Comparison of ENCODE assay signal across 8 cellular contexts in genomic region chr6:113763883-113764282, GRCh38.
A peak's percentile ranks its signal among the peaks of the same experiment; 100 is the strongest.
DNase-seq lines count a peak whose midpoint lies in the region; ATAC-seq and TF ChIP-seq lines count a peak whose summit lies in the region.

No MANE protein-coding gene starts in this region.

- H3K27me3 ChIP-seq in H7 (ENCODE audit: control insufficient read depth, insufficient read depth, low read length) = no peaks in the 10 kb centered on the region
- no peaks in the 10 kb centered on the region for H3K27me3 ChIP-seq in H9 (ENCODE audit: insufficient read depth, low read length)
- no peaks in the 10 kb centered on the region for H3K27me3 ChIP-seq in aorta (ENCODE audit: control insufficient read depth in 1 of 2, insufficient read depth in 2 of 2, low read length in 1 of 2)

- no peak overlapping the region for H3K23ac ChIP-seq in H9 (ENCODE audit: insufficient read length, low read depth, low read length)

- H3K79me1 ChIP-seq in H9 (ENCODE audit: insufficient read depth, low read depth, low read length, poor library complexity, severe bottlenecking) = no peaks in the 10 kb centered on the region

- H3K9me3 ChIP-seq in H9 (ENCODE audit: control insufficient read depth, low read depth, low read length) (no peaks in the 10 kb centered on the region), aorta (ENCODE audit: control insufficient read depth, low read length) (no peaks in the 10 kb centered on the region)

- H3T11ph ChIP-seq in H9 (ENCODE audit: low read length) = no peak overlapping the region

- TF ChIP-seq CTCF in H9 (conservative IDR thresholded peaks at IDR 0.05) = no peak

- no peak overlapping the region for H3K14ac ChIP-seq in H9 (ENCODE audit: insufficient read depth, low read length)

- H4K20me1 ChIP-seq in H9 (ENCODE audit: control insufficient read depth, insufficient read depth, insufficient read length) = no peaks in the 10 kb centered on the region

- no peak overlapping the region for H2BK15ac ChIP-seq in H9 (ENCODE audit: low read depth, low read length)

- peaks cover 0 to 9% of the 10 kb centered on the region in 2 experiments; a peak in 3 of 4 replicates for H3K4me1 Mint-ChIP-seq in H9

- H3K27ac Mint-ChIP-seq in H9 = peak overlapping the region in 1 of 3 experiments; percentile 76; a peak in 2 of 7 replicates

- no peak overlapping the region for H4K8ac ChIP-seq in H9 (replicated peaks; ENCODE audit: insufficient read length, low read depth, low read length)

- H3K36me3 ChIP-seq in H7 (replicated peaks; ENCODE audit: control insufficient read depth, insufficient read depth, low read length) (no peaks in the 10 kb centered on the region), aorta (ENCODE audit: control insufficient read depth in 1 of 2, insufficient read depth in 2 of 2, low read length in 1 of 2) (no peaks in the 10 kb centered on the region)

- no peak overlapping the region for H2BK5ac ChIP-seq in H9 (ENCODE audit: insufficient read length, low read length)

- no peak overlapping the region for H3K56ac ChIP-seq in H9 (ENCODE audit: insufficient read length, low read depth, low read length)

- no peak overlapping the region for H3K4me2 ChIP-seq in H9 (ENCODE audit: insufficient read depth, insufficient read length, low read length)

- no CpG with 5 or more reads among the region's 2 CpGs for WGBS in H9 (ENCODE audit: extremely low coverage, insufficient read length, low lambda C conversion rate)
- 92 to 93% methylated on average over 2 of the region's 2 CpGs for WGBS in aorta, 2 donors

- no peak overlapping the region for H2AK5ac ChIP-seq in H9 (ENCODE audit: insufficient read length, low read length)

- no peaks in the 10 kb centered on the region; the same call in 1 of the 2 replicates for H3K27me3 Mint-ChIP-seq in H9 (ENCODE audit: low read depth)

- H3K27ac ChIP-seq in H9 (ENCODE audit: insufficient read length, low read depth, low read length) = no peak overlapping the region
- no peak overlapping the region for H3K27ac ChIP-seq in aorta (ENCODE audit: low read depth in 1 of 2, low read length in 2 of 2)

- DNase-seq in AML-193 (lab: John Stamatoyannopoulos, UW) (peak; percentile 83 to 88), H7 (no peak), NCI-H1417 treated with DMSO at 0.1 percent for 48 hours (lab: John Stamatoyannopoulos, UW) (no peak), H9 (no peak), aorta (no peak)

- H3K79me2 ChIP-seq in H9 (ENCODE audit: insufficient read depth, low read length) = no peaks in the 10 kb centered on the region

- H4K5ac ChIP-seq in H9 (ENCODE audit: insufficient read length, low read depth, low read length) = no peak overlapping the region

- no peak overlapping the region for H3K4ac ChIP-seq in H9 (ENCODE audit: low read depth, low read length)

- peak; percentile 61 for ATAC-seq in GM19452 (IDR thresholded peaks at IDR 0.05; ENCODE audit: unreplicated experiment)
- peak; percentile 77 for ATAC-seq in HG03571 (IDR thresholded peaks at IDR 0.05; ENCODE audit: unreplicated experiment)
- peak; percentile 96 for ATAC-seq in esophagus mucosa
- ATAC-seq in aorta (ENCODE audit: low FRiP score) = no peak

- no peak overlapping the region for H4K91ac ChIP-seq in H9 (ENCODE audit: insufficient read length, low read depth, low read length)

- H3K4me1 ChIP-seq in H9 (ENCODE audit: insufficient read depth, low read length) (no peaks in the 10 kb centered on the region), aorta (ENCODE audit: control insufficient read depth in 1 of 2, insufficient read depth in 2 of 2, low read length in 2 of 2) (no peaks in the 10 kb centered on the region)

- no peak overlapping the region for H2BK12ac ChIP-seq in H9 (ENCODE audit: insufficient read length, low read depth, low read length)

- H2AFZ ChIP-seq in H9 (ENCODE audit: low read length) = no peak overlapping the region

- H2BK120ac ChIP-seq in H9 (ENCODE audit: low read depth, low read length, poor library complexity, severe bottlenecking) = no peak overlapping the region

- intact Hi-C loops in aorta (cut with DNase I) = no loop called here

- no peak overlapping the region for H3K18ac ChIP-seq in H9 (ENCODE audit: insufficient read length, low read depth, low read length)

- H3K4me3 Mint-ChIP-seq in H9 = no peak overlapping the region

- no peak overlapping the region for H3K4me3 ChIP-seq in H7 (ENCODE audit: insufficient read depth, low read depth, low read length)
- H3K4me3 ChIP-seq in aorta (ENCODE audit: low read length in 2 of 2) = no peak overlapping the region

- no peak overlapping the region for H3K9ac ChIP-seq in H9 (ENCODE audit: extremely low read depth, insufficient read length, low read length)

- H3K23me2 ChIP-seq in H9 (ENCODE audit: insufficient read length, low read depth, low read length, poor library complexity, severe bottlenecking) = no peaks in the 10 kb centered on the region

- H3K9me3 Mint-ChIP-seq in H9 = no peaks in the 10 kb centered on the region

- no peak overlapping the region for H2BK20ac ChIP-seq in H9 (ENCODE audit: low read depth, low read length, poor library complexity, severe bottlenecking)

- H3K36me3 Mint-ChIP-seq in H9 (ENCODE audit: insufficient read depth in 1 of 3, low read depth in 3 of 3) = no peaks in the 10 kb centered on the region

Comparison
In these comparisons a context has a peak if more than half of its experiments do, and no peak if none do; other contexts are left out.
1. DNase-seq: peak in AML-193 (2 of 2); none in H7 (single experiment), NCI-H1417 treated with DMSO at 0.1 percent for 48 hours (single experiment), H9 (single experiment) and aorta (0 of 2).